ENCODE assay signal across 10 cellular contexts in the genomic region with DNA sequence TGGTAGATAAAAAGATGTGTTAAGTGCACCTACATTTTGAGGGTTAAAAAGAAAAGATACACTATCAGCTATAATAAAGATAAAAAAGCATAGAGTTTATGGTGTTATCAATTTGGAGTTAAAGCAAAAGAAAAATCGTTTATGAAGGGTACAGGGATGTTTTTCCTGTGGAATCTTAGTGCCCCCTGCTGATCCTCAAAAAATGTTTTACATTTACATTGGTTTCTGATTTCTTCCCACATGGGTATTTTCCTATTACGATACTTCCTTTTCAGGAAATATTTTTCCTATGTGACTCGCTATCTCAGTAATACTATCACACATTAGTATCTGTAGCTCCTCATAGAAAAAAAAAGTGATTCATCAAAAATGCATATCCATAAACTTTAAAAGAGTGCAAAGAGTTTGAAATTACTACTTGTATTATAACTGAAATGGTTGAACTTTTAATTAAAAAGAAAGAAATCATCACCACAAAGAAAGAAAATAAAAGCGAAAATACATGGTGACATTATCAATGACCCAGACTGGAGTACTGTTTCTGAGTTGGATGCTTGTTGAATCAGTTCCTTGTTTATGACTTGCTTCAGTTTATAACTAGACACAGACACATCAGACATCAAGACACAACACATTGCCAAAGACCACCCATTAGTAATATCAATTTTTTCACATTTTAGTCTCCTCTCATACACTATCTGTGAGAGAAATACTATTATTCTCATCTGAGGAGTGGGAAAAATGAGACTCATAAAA.
DNase-seq lines count a peak whose midpoint lies in the region; ATAC-seq, FAIRE-seq and TF ChIP-seq lines count a peak whose summit lies in the region.
"Had no signal": no experiment of that assay in that cellular context is flagged by ENCODE, and none has a peak within 500 bp of the region (broad histone marks: within the 10 kb centered on the region; RNA-seq: fewer than 3 reads in every experiment).

No MANE protein-coding gene starts in this region.

- no peaks in the 10 kb centered on the region for H3K4me1 ChIP-seq in endodermal cell (ENCODE audit: control insufficient read depth, insufficient read depth, low read length)
- H3K4me1 ChIP-seq: SJCRH30 had no signal

- DNase-seq in NCI-H446 (lab: John Stamatoyannopoulos, UW) (peak; percentile 16 to 68), endodermal cell (no peak), natural killer cell (no peak), foreskin melanocyte (no peak), NCI-H345 (lab: John Stamatoyannopoulos, UW) (no peak)
- DNase-seq: amniotic stem cell had no signal

- H3K27me3 Mint-ChIP-seq in endodermal cell (ENCODE audit: insufficient read depth) (peaks cover 10% of the 10 kb centered on the region), natural killer cell (ENCODE audit: low read depth in 2 of 2) (no peaks in the 10 kb centered on the region)

- ATAC-seq in GM18502 (IDR thresholded peaks at IDR 0.05; ENCODE audit: poor library complexity, unreplicated experiment) (peak; percentile 56), natural killer cell (no peak), GM19463 (IDR thresholded peaks at IDR 0.05; ENCODE audit: unreplicated experiment) (no peak)

- no peaks in the 10 kb centered on the region for H3K27me3 ChIP-seq in endodermal cell (ENCODE audit: control insufficient read depth, insufficient read depth, low read length, poor library complexity, severe bottlenecking)
- H3K27me3 ChIP-seq: SJCRH30 had no signal

- H3K9me3 Mint-ChIP-seq in endodermal cell (no peaks in the 10 kb centered on the region), natural killer cell (peaks cover 8 to 10% of the 10 kb centered on the region in 2 donors)

- WGBS in endodermal cell (ENCODE audit: insufficient coverage in 1 of 2, insufficient read length in 1 of 2), 2 experiments = 80% methylated on average over 4 of the region's 4 CpGs; no CpG with 5 or more reads in 1 of the 2 experiments

- peaks cover 2% of the 10 kb centered on the region for H3K9me3 ChIP-seq in endodermal cell (ENCODE audit: control insufficient read depth, low read length)
- H3K9me3 ChIP-seq: SJCRH30 had no signal

- FAIRE-seq in A204.1 (lab: Jason Lieb, UNC) = peak; percentile 97

- H3K4me1 Mint-ChIP-seq in endodermal cell (peaks cover 9% of the 10 kb centered on the region), natural killer cell (no peaks in the 10 kb centered on the region)

- H3K36me3 ChIP-seq in endodermal cell (ENCODE audit: control insufficient read depth, insufficient read depth, low read length) = no peaks in the 10 kb centered on the region
- H3K36me3 ChIP-seq: SJCRH30 had no signal

- TF ChIP-seq CTCF in endodermal cell (conservative IDR thresholded peaks at IDR 0.05) = peak; percentile 44
- no peak for TF ChIP-seq CTCF in natural killer cell (IDR thresholded peaks at IDR 0.05)

- intact Hi-C loops in natural killer cell (cut with micrococcal nuclease) = no loop called here

- no peak overlapping the region for H3K9ac ChIP-seq in endodermal cell (ENCODE audit: extremely low read depth, low read length, poor library complexity, severe bottlenecking)

- no peak overlapping the region for H3K27ac ChIP-seq in endodermal cell (ENCODE audit: low read depth, low read length)
- H3K27ac ChIP-seq: SJCRH30 had no signal

- no peak overlapping the region for H3K4me3 ChIP-seq in endodermal cell (ENCODE audit: low read length)
- H3K4me3 ChIP-seq: SJCRH30 had no signal

- H3K4me3 Mint-ChIP-seq in endodermal cell (no peak overlapping the region), natural killer cell (no peak overlapping the region)

- no peak overlapping the region for H3K27ac Mint-ChIP-seq in endodermal cell
- H3K27ac Mint-ChIP-seq in natural killer cell = no peak overlapping the region

- no peaks in the 10 kb centered on the region for H3K36me3 Mint-ChIP-seq in endodermal cell (ENCODE audit: low read depth)
- no peaks in the 10 kb centered on the region for H3K36me3 Mint-ChIP-seq in natural killer cell

Comparison
In these comparisons a context has a peak if more than half of its experiments do, and no peak if none do; other contexts are left out.
1. DNase-seq: peak in NCI-H446 (2 of 2); none in endodermal cell (single experiment), natural killer cell (single experiment), foreskin melanocyte (single experiment) and NCI-H345 (single experiment).